Comparison of ENCODE assay signal across 1 cellular context in genomic region chr14:68926236-68926635, GRCh38.
TF ChIP-seq lines count a peak whose summit lies in the region.

No MANE protein-coding gene starts in this region.

TF ChIP-seq in WTC11, 78 proteins besides CTCF, POLR2A, EP300 and RAD21 (continued from another document):
- TF ChIP-seq, protein P1, sequence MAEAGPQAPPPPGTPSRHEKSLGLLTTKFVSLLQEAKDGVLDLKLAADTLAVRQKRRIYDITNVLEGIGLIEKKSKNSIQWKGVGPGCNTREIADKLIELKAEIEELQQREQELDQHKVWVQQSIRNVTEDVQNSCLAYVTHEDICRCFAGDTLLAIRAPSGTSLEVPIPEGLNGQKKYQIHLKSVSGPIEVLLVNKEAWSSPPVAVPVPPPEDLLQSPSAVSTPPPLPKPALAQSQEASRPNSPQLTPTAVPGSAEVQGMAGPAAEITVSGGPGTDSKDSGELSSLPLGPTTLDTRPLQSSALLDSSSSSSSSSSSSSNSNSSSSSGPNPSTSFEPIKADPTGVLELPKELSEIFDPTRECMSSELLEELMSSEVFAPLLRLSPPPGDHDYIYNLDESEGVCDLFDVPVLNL (CRISPR knock-in tag; IDR thresholded peaks at IDR 0.05; ENCODE audit: borderline replicate concordance, low read depth): no peak
- TF ChIP-seq ZNF396 (CRISPR knock-in tag; IDR thresholded peaks at IDR 0.05; ENCODE audit: borderline replicate concordance): no peak
- no peak for TF ChIP-seq ATF3 (CRISPR knock-in tag; conservative IDR thresholded peaks at IDR 0.05)
- TF ChIP-seq IRF2 (CRISPR knock-in tag; IDR thresholded peaks at IDR 0.05; ENCODE audit: borderline replicate concordance, low read depth): no peak
- TF ChIP-seq CREB1 (CRISPR knock-in tag; IDR thresholded peaks at IDR 0.05): no peak
TF ChIP-seq in WTC11: peak in this region for 0.
